1 cellular context compared by ENCODE assay signal in the genomic region with DNA sequence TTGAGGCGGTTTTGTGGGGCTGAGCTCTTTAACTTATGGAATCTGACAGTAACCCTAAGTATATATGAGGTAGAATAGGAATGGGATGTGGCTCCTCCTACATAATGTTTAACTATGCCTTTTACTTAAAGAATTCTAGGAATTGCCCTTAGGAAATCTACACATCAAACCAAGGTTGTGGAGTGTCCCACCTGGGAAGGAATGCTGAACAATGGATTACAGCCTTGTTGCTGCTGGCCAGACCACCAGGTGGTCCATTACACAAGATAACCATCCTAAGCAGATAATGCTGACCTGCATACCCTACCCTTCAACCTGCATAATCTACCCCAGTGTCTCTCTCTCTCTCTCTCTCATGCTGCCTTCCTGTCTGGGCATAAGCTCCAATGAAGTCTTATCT.
TF ChIP-seq lines count a peak whose summit lies in the region.

No MANE protein-coding gene starts in this region.

TF ChIP-seq in GM23338, 12 proteins besides CTCF, POLR2A, EP300 and RAD21 (continued from another document):
- TF ChIP-seq, protein P1, sequence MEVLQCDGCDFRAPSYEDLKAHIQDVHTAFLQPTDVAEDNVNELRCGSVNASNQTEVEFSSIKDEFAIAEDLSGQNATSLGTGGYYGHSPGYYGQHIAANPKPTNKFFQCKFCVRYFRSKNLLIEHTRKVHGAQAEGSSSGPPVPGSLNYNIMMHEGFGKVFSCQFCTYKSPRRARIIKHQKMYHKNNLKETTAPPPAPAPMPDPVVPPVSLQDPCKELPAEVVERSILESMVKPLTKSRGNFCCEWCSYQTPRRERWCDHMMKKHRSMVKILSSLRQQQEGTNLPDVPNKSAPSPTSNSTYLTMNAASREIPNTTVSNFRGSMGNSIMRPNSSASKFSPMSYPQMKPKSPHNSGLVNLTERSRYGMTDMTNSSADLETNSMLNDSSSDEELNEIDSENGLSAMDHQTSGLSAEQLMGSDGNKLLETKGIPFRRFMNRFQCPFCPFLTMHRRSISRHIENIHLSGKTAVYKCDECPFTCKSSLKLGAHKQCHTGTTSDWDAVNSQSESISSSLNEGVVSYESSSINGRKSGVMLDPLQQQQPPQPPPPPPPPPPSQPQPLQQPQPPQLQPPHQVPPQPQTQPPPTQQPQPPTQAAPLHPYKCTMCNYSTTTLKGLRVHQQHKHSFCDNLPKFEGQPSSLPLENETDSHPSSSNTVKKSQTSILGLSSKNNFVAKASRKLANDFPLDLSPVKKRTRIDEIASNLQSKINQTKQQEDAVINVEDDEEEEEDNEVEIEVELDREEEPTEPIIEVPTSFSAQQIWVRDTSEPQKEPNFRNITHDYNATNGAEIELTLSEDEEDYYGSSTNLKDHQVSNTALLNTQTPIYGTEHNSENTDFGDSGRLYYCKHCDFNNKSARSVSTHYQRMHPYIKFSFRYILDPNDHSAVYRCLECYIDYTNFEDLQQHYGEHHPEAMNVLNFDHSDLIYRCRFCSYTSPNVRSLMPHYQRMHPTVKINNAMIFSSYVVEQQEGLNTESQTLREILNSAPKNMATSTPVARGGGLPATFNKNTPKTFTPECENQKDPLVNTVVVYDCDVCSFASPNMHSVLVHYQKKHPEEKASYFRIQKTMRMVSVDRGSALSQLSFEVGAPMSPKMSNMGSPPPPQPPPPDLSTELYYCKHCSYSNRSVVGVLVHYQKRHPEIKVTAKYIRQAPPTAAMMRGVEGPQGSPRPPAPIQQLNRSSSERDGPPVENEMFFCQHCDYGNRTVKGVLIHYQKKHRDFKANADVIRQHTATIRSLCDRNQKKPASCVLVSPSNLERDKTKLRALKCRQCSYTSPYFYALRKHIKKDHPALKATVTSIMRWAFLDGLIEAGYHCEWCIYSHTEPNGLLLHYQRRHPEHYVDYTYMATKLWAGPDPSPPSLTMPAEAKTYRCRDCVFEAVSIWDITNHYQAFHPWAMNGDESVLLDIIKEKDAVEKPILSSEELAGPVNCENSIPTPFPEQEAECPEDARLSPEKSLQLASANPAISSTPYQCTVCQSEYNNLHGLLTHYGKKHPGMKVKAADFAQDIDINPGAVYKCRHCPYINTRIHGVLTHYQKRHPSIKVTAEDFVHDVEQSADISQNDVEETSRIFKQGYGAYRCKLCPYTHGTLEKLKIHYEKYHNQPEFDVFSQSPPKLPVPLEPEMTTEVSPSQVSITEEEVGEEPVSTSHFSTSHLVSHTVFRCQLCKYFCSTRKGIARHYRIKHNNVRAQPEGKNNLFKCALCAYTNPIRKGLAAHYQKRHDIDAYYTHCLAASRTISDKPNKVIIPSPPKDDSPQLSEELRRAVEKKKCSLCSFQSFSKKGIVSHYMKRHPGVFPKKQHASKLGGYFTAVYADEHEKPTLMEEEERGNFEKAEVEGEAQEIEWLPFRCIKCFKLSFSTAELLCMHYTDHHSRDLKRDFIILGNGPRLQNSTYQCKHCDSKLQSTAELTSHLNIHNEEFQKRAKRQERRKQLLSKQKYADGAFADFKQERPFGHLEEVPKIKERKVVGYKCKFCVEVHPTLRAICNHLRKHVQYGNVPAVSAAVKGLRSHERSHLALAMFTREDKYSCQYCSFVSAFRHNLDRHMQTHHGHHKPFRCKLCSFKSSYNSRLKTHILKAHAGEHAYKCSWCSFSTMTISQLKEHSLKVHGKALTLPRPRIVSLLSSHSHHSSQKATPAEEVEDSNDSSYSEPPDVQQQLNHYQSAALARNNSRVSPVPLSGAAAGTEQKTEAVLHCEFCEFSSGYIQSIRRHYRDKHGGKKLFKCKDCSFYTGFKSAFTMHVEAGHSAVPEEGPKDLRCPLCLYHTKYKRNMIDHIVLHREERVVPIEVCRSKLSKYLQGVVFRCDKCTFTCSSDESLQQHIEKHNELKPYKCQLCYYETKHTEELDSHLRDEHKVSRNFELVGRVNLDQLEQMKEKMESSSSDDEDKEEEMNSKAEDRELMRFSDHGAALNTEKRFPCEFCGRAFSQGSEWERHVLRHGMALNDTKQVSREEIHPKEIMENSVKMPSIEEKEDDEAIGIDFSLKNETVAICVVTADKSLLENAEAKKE (CRISPR knock-in tag; IDR thresholded peaks at IDR 0.05), result peak; percentile 72; the same call in 1 of the 2 replicates
- TF ChIP-seq CREB1 (CRISPR knock-in tag; IDR thresholded peaks at IDR 0.05; ENCODE audit: low read depth) (peak; percentile 68), EZH2phosphoT487 (IDR thresholded peaks at IDR 0.05; ENCODE audit: unreplicated experiment) (no peak), POLR2AphosphoS5 (IDR thresholded peaks at IDR 0.05; ENCODE audit: low read depth) (no peak), NANOG (IDR thresholded peaks at IDR 0.05; ENCODE audit: borderline replicate concordance) (peak; percentile 82), ZNF114 (CRISPR knock-in tag; IDR thresholded peaks at IDR 0.05) (0 out of 2 replicates have a peak, but pooled peaks have one; percentile 43), STAT1 (IDR thresholded peaks at IDR 0.05; ENCODE audit: unreplicated experiment) (no peak), EZH2 (IDR thresholded peaks at IDR 0.05; ENCODE audit: low read depth, unreplicated experiment) (no peak), JUNB (IDR thresholded peaks at IDR 0.05; ENCODE audit: unreplicated experiment) (no peak), ZNF331 (CRISPR knock-in tag; IDR thresholded peaks at IDR 0.05; ENCODE audit: low read depth) (no peak)
- TF ChIP-seq, protein P2, sequence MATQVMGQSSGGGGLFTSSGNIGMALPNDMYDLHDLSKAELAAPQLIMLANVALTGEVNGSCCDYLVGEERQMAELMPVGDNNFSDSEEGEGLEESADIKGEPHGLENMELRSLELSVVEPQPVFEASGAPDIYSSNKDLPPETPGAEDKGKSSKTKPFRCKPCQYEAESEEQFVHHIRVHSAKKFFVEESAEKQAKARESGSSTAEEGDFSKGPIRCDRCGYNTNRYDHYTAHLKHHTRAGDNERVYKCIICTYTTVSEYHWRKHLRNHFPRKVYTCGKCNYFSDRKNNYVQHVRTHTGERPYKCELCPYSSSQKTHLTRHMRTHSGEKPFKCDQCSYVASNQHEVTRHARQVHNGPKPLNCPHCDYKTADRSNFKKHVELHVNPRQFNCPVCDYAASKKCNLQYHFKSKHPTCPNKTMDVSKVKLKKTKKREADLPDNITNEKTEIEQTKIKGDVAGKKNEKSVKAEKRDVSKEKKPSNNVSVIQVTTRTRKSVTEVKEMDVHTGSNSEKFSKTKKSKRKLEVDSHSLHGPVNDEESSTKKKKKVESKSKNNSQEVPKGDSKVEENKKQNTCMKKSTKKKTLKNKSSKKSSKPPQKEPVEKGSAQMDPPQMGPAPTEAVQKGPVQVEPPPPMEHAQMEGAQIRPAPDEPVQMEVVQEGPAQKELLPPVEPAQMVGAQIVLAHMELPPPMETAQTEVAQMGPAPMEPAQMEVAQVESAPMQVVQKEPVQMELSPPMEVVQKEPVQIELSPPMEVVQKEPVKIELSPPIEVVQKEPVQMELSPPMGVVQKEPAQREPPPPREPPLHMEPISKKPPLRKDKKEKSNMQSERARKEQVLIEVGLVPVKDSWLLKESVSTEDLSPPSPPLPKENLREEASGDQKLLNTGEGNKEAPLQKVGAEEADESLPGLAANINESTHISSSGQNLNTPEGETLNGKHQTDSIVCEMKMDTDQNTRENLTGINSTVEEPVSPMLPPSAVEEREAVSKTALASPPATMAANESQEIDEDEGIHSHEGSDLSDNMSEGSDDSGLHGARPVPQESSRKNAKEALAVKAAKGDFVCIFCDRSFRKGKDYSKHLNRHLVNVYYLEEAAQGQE (IDR thresholded peaks at IDR 0.05; ENCODE audit: unreplicated experiment), result no peak
